Comparison of ENCODE assay signal across 1 cellular context in the genomic region with DNA sequence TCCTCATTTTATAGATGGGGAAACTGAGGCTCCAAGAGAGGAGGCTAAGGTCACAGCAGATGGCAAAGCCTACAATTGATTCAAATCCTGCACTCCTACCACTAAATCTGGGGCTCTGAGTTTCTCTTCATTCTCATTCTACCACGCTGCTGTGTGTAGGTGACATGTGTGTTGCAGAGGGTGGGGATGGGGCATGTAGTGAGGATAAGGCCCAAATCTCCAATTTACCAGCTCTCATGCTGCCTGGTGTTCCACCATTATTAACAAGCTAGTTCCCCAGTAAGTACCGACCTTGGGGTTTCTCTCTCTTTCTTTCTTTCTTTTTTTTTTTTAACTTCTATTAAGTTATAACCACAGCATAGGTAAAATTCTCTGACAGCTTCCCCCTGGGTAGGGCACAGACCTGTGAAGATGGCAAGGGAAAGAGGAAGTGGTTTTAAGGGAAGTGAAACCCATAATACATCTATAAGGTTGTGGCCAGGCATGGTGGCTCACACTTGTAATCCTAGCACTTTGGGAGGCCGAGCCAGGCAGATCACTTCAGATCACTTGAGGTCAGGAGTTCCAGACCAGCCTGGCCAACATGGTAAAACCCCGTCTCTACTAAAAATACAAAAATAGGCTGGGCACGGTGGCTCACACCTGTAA.
TF ChIP-seq lines count a peak whose summit lies in the region.

No MANE protein-coding gene starts in this region.

TF ChIP-seq in WTC11, 78 proteins besides CTCF, POLR2A, EP300 and RAD21 (continued from another document):
- TF ChIP-seq, protein P1, sequence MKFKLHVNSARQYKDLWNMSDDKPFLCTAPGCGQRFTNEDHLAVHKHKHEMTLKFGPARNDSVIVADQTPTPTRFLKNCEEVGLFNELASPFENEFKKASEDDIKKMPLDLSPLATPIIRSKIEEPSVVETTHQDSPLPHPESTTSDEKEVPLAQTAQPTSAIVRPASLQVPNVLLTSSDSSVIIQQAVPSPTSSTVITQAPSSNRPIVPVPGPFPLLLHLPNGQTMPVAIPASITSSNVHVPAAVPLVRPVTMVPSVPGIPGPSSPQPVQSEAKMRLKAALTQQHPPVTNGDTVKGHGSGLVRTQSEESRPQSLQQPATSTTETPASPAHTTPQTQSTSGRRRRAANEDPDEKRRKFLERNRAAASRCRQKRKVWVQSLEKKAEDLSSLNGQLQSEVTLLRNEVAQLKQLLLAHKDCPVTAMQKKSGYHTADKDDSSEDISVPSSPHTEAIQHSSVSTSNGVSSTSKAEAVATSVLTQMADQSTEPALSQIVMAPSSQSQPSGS (CRISPR knock-in tag; IDR thresholded peaks at IDR 0.05; ENCODE audit: borderline replicate concordance, low read depth): no peak
